30 cellular contexts compared by ENCODE assay signal in genomic region chr13:54424344-54424743, GRCh38.
"Had no signal": no experiment of that assay in that cellular context is flagged by ENCODE, and none has a peak within 500 bp of the region (broad histone marks: within the 10 kb centered on the region; RNA-seq: fewer than 3 reads in every experiment).

No MANE protein-coding gene starts in this region.

- H3K4me1 ChIP-seq: adrenal gland, Peyer's patch, SJSA1 had no signal

- H3K4me2 ChIP-seq: SK-N-SH had no signal

- H3K27me3 ChIP-seq: adrenal gland, Peyer's patch, SJSA1 had no signal

- H3K36me3 Mint-ChIP-seq: brain had no signal

- DNase-seq: activated CD4-positive, alpha-beta T cell treated with anti-CD3 and anti-CD28 coated beads for 36 hours; activated CD4-positive, alpha-beta T cell treated with anti-CD3 and anti-CD28 coated beads, Interleukin-2, amount 10 ng/mL, durations not matched to agents 7 days and 5 days; activated CD4-positive, alpha-beta T cell treated with anti-CD3 and anti-CD28 coated beads, Interleukin-2, amount 50 U/mL, for 48 hours; activated CD8-positive, alpha-beta T cell treated with anti-CD3 and anti-CD28 coated beads, Interleukin-2, amount 10 ng/mL, durations not matched to agents 7 days and 5 days; activated gamma-delta T cell treated with Interleukin-2 at 50 U/mL for 16 hours; activated naive CD4-positive, alpha-beta T cell treated with anti-CD3 and anti-CD28 coated beads for 36 hours; activated T-cell treated with anti-CD3 and anti-CD28 coated beads, Interleukin-2, amount 50 U/mL, for 24 hours; adrenal gland; caudate nucleus; cerebellar nuclear complex; Karpas-422; KBM-7; NCI-H1105; NCI-H1417 treated with DMSO at 0.1 percent for 48 hours; NCI-H1694 treated with DMSO at 0.1 percent for 48 hours; NCI-H2029; NCI-H446; NCI-H526 treated with DMSO at 0.1 percent for 48 hours; NK-92 treated with Interleukin-12 subunit alpha and Interleukin-12 subunit beta, amount 100 ng/mL, for 24 hours; PC-3; Peyer's patch; RPMI8226; SHP77 treated with DMSO at 0.1 percent for 48 hours; SK-N-SH had no signal

- H3K9ac ChIP-seq: SK-N-SH had no signal

- ATAC-seq: activated CD4-positive, alpha-beta T cell treated with anti-CD3 and anti-CD28 coated beads for 36 hours; activated CD4-positive, CD25-positive, alpha-beta regulatory T cell treated with anti-CD3 and anti-CD28 coated beads, Interleukin-2, amount 50 U/mL, for 24 hours; activated CD8-positive, alpha-beta T cell treated with anti-CD3 and anti-CD28 coated beads, Interleukin-2, amount 10 ng/mL, durations not matched to agents 7 days and 5 days; activated naive CD4-positive, alpha-beta T cell treated with anti-CD3 and anti-CD28 coated beads, Interleukin-2, amount 50 U/mL, for 72 hours; PC-3 had no signal

- H3K9me2 ChIP-seq: SK-N-SH had no signal

- H3K4me3 Mint-ChIP-seq: activated CD4-positive, alpha-beta T cell treated with anti-CD3 and anti-CD28 coated beads for 36 hours; activated CD4-positive, alpha-beta T cell treated with anti-CD3 and anti-CD28 coated beads, Interleukin-2, amount 10 ng/mL, durations not matched to agents 7 days and 5 days; activated CD8-positive, alpha-beta T cell treated with anti-CD3 and anti-CD28 coated beads, Interleukin-2, amount 10 ng/mL, durations not matched to agents 7 days and 5 days; activated naive CD4-positive, alpha-beta T cell treated with anti-CD3 and anti-CD28 coated beads for 36 hours; activated T-cell treated with anti-CD3 and anti-CD28 coated beads, Interleukin-2, amount 50 U/mL, for 24 hours; brain; T-helper 1 cell treated with Interleukin-12 subunit alpha and Interleukin-12 subunit beta and Interleukin-4 antibody, amounts not matched to agents 30 μg/mL and 1 μg/mL, for 36 hours; T-helper 2 cell treated with Interferon-gamma antibody and Interleukin-4, amounts not matched to agents 5 μg/mL and 100 μg/mL, for 36 hours had no signal

- H3K27ac ChIP-seq: adrenal gland, Peyer's patch, SJSA1 had no signal

- H3K4me3 ChIP-seq: adrenal gland, Peyer's patch, SJSA1 had no signal

- H3K4me1 Mint-ChIP-seq: activated CD4-positive, alpha-beta T cell treated with anti-CD3 and anti-CD28 coated beads for 36 hours; activated CD4-positive, alpha-beta T cell treated with anti-CD3 and anti-CD28 coated beads, Interleukin-2, amount 10 ng/mL, durations not matched to agents 7 days and 5 days; brain had no signal

- H3K9me3 ChIP-seq: Peyer's patch, SJSA1, SK-N-SH had no signal

- H3K27ac Mint-ChIP-seq: activated CD4-positive, alpha-beta T cell treated with anti-CD3 and anti-CD28 coated beads for 36 hours; activated CD4-positive, alpha-beta T cell treated with anti-CD3 and anti-CD28 coated beads, Interleukin-2, amount 10 ng/mL, durations not matched to agents 7 days and 5 days; activated CD8-positive, alpha-beta T cell treated with anti-CD3 and anti-CD28 coated beads, Interleukin-2, amount 10 ng/mL, durations not matched to agents 7 days and 5 days; activated naive CD4-positive, alpha-beta T cell treated with anti-CD3 and anti-CD28 coated beads for 36 hours; activated naive CD4-positive, alpha-beta T cell treated with anti-CD3 and anti-CD28 coated beads, Interleukin-2, amount 50 U/mL, for 72 hours; activated T-cell treated with anti-CD3 and anti-CD28 coated beads, Interleukin-2, amount 50 U/mL, for 24 hours; brain; T-helper 1 cell treated with Interleukin-12 subunit alpha and Interleukin-12 subunit beta and Interleukin-4 antibody, amounts not matched to agents 30 μg/mL and 1 μg/mL, for 36 hours; T-helper 2 cell treated with Interferon-gamma antibody and Interleukin-4, amounts not matched to agents 5 μg/mL and 100 μg/mL, for 36 hours had no signal

- H3K27me3 Mint-ChIP-seq: activated CD4-positive, alpha-beta T cell treated with anti-CD3 and anti-CD28 coated beads for 36 hours; activated CD4-positive, alpha-beta T cell treated with anti-CD3 and anti-CD28 coated beads, Interleukin-2, amount 10 ng/mL, durations not matched to agents 7 days and 5 days; activated T-cell treated with anti-CD3 and anti-CD28 coated beads, Interleukin-2, amount 50 U/mL, for 24 hours; brain had no signal

- H3K36me3 ChIP-seq: adrenal gland, Peyer's patch, SJSA1 had no signal
